Comparison of ENCODE assay signal across 1 cellular context in the genomic region with DNA sequence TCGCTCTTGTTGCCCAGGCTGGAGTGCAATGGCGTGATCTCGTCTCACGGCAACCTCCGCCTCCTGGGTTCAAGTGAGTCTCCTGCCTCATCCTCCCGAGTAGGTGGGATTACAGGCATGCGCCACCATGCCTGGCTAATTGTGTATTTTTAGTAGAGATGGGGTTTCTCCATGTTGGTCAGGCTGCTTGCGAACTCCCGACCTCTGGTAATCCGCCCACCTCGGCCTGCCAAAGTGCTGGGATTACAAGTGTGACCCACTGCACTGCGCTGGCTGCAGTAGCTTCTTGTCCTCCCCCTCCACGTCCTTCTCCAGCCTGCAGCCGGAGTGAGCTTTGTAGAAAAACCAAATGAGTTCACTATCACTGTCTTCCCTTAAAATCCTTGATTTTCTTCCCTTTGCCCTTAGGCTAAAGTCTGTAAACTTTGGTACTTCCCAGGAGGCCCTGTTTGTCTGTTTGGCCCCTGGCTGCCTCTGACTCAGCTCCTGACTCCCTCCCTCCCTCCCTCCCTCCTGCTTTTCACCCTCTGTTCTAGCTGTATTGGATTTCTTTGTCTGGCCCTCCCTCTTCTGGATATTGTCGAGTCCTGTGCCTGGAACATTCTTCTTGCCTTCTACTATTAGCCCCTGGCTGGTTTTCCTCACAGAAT.
TF ChIP-seq lines count a peak whose summit lies in the region.

No MANE protein-coding gene starts in this region.

TF ChIP-seq in HepG2, 621 proteins besides CTCF, POLR2A, EP300 and RAD21 (continued from another document and continues in another):
- TF ChIP-seq, protein P1, sequence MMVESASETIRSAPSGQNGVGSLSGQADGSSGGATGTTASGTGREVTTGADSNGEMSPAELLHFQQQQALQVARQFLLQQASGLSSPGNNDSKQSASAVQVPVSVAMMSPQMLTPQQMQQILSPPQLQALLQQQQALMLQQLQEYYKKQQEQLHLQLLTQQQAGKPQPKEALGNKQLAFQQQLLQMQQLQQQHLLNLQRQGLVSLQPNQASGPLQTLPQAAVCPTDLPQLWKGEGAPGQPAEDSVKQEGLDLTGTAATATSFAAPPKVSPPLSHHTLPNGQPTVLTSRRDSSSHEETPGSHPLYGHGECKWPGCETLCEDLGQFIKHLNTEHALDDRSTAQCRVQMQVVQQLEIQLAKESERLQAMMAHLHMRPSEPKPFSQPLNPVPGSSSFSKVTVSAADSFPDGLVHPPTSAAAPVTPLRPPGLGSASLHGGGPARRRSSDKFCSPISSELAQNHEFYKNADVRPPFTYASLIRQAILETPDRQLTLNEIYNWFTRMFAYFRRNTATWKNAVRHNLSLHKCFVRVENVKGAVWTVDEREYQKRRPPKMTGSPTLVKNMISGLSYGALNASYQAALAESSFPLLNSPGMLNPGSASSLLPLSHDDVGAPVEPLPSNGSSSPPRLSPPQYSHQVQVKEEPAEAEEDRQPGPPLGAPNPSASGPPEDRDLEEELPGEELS (CRISPR knock-in tag; IDR thresholded peaks at IDR 0.05), result peak; percentile 85
- TF ChIP-seq SP4 (CRISPR knock-in tag; IDR thresholded peaks at IDR 0.05) (peak; percentile 68), SRY (CRISPR knock-in tag; IDR thresholded peaks at IDR 0.05) (0 out of 2 replicates have a peak, but pooled peaks have one; percentile 62), SNRNP70 (IDR thresholded peaks at IDR 0.05; ENCODE audit: low read depth, low read length) (no peak), ZNF205 (CRISPR knock-in tag; IDR thresholded peaks at IDR 0.05) (peak; percentile 44; the same call in 1 of the 2 replicates), GLI4 (CRISPR knock-in tag; IDR thresholded peaks at IDR 0.05; ENCODE audit: borderline replicate concordance) (no peak), KDM5B (CRISPR knock-in tag; IDR thresholded peaks at IDR 0.05; ENCODE audit: borderline replicate concordance) (peak; percentile 50; the same call in 1 of the 2 replicates), ZNF496 (CRISPR knock-in tag; IDR thresholded peaks at IDR 0.05; ENCODE audit: insufficient replicate concordance) (no peak), ELF3 (CRISPR knock-in tag; IDR thresholded peaks at IDR 0.05) (peak; percentile 92), RNF2 (conservative IDR thresholded peaks at IDR 0.05; ENCODE audit: low read depth) (no peak), TOE1 (CRISPR knock-in tag; IDR thresholded peaks at IDR 0.05) (peak; percentile 89; the same call in 1 of the 2 replicates), TGIF2 (CRISPR knock-in tag; IDR thresholded peaks at IDR 0.05) (0 out of 2 replicates have a peak, but pooled peaks have one; percentile 28), ZNF841 (CRISPR knock-in tag; IDR thresholded peaks at IDR 0.05; ENCODE audit: borderline replicate concordance) (no peak), ZFP41 (CRISPR knock-in tag; IDR thresholded peaks at IDR 0.05; ENCODE audit: borderline replicate concordance) (no peak), ZNF3 (CRISPR knock-in tag; IDR thresholded peaks at IDR 0.05) (0 out of 2 replicates have a peak, but pooled peaks have one; percentile 23), ZSCAN9 (CRISPR knock-in tag; IDR thresholded peaks at IDR 0.05; ENCODE audit: borderline replicate concordance) (peak; percentile 85; the same call in 1 of the 2 replicates), ZMYM3 (CRISPR knock-in tag; IDR thresholded peaks at IDR 0.05) (peak; percentile 93; the same call in 1 of the 2 replicates), MLLT10 (CRISPR knock-in tag; IDR thresholded peaks at IDR 0.05) (no peak), TCF7L2 (IDR thresholded peaks at IDR 0.05; ENCODE audit: low read depth, low read length) (no peak), ZNF672 (CRISPR knock-in tag; IDR thresholded peaks at IDR 0.05) (no peak), DR1 (CRISPR knock-in tag; IDR thresholded peaks at IDR 0.05) (no peak), FOSL2 (CRISPR knock-in tag; IDR thresholded peaks at IDR 0.05) (peak; percentile 97), MTA1 (CRISPR knock-in tag; IDR thresholded peaks at IDR 0.05; ENCODE audit: borderline replicate concordance) (peak; percentile 74; the same call in 1 of the 2 replicates), KLF9 (CRISPR knock-in tag; IDR thresholded peaks at IDR 0.05; ENCODE audit: low read depth) (no peak), RXRB (CRISPR knock-in tag; IDR thresholded peaks at IDR 0.05; ENCODE audit: borderline replicate concordance) (peak; percentile 90), ZNF382 (CRISPR knock-in tag; IDR thresholded peaks at IDR 0.05; ENCODE audit: borderline replicate concordance) (no peak), ZNF432 (CRISPR knock-in tag; IDR thresholded peaks at IDR 0.05; ENCODE audit: borderline replicate concordance) (no peak), ZNF124 (CRISPR knock-in tag; IDR thresholded peaks at IDR 0.05) (0 out of 2 replicates have a peak, but pooled peaks have one; percentile 13), ELF1 (CRISPR knock-in tag; IDR thresholded peaks at IDR 0.05) (no peak), KLF15 (CRISPR knock-in tag; IDR thresholded peaks at IDR 0.05; ENCODE audit: borderline replicate concordance) (no peak), NBN (conservative IDR thresholded peaks at IDR 0.05) (no peak)
- TF ChIP-seq, protein P2, sequence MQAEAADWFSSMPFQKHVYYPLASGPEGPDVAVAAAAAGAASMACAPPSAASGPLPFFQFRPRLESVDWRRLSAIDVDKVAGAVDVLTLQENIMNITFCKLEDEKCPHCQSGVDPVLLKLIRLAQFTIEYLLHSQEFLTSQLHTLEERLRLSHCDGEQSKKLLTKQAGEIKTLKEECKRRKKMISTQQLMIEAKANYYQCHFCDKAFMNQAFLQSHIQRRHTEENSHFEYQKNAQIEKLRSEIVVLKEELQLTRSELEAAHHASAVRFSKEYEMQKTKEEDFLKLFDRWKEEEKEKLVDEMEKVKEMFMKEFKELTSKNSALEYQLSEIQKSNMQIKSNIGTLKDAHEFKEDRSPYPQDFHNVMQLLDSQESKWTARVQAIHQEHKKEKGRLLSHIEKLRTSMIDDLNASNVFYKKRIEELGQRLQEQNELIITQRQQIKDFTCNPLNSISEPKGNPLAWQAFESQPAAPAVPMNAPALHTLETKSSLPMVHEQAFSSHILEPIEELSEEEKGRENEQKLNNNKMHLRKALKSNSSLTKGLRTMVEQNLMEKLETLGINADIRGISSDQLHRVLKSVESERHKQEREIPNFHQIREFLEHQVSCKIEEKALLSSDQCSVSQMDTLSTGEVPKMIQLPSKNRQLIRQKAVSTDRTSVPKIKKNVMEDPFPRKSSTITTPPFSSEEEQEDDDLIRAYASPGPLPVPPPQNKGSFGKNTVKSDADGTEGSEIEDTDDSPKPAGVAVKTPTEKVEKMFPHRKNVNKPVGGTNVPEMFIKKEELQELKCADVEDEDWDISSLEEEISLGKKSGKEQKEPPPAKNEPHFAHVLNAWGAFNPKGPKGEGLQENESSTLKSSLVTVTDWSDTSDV (CRISPR knock-in tag; IDR thresholded peaks at IDR 0.05), result no peak
- TF ChIP-seq, protein P3, sequence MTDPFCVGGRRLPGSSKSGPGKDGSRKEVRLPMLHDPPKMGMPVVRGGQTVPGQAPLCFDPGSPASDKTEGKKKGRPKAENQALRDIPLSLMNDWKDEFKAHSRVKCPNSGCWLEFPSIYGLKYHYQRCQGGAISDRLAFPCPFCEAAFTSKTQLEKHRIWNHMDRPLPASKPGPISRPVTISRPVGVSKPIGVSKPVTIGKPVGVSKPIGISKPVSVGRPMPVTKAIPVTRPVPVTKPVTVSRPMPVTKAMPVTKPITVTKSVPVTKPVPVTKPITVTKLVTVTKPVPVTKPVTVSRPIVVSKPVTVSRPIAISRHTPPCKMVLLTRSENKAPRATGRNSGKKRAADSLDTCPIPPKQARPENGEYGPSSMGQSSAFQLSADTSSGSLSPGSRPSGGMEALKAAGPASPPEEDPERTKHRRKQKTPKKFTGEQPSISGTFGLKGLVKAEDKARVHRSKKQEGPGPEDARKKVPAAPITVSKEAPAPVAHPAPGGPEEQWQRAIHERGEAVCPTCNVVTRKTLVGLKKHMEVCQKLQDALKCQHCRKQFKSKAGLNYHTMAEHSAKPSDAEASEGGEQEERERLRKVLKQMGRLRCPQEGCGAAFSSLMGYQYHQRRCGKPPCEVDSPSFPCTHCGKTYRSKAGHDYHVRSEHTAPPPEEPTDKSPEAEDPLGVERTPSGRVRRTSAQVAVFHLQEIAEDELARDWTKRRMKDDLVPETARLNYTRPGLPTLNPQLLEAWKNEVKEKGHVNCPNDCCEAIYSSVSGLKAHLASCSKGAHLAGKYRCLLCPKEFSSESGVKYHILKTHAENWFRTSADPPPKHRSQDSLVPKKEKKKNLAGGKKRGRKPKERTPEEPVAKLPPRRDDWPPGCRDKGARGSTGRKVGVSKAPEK (CRISPR knock-in tag; IDR thresholded peaks at IDR 0.05; ENCODE audit: borderline replicate concordance), result peak; percentile 65; the same call in 1 of the 2 replicates
- TF ChIP-seq, protein P4, sequence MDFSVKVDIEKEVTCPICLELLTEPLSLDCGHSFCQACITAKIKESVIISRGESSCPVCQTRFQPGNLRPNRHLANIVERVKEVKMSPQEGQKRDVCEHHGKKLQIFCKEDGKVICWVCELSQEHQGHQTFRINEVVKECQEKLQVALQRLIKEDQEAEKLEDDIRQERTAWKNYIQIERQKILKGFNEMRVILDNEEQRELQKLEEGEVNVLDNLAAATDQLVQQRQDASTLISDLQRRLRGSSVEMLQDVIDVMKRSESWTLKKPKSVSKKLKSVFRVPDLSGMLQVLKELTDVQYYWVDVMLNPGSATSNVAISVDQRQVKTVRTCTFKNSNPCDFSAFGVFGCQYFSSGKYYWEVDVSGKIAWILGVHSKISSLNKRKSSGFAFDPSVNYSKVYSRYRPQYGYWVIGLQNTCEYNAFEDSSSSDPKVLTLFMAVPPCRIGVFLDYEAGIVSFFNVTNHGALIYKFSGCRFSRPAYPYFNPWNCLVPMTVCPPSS (IDR thresholded peaks at IDR 0.05), result no peak
- TF ChIP-seq, protein P5, sequence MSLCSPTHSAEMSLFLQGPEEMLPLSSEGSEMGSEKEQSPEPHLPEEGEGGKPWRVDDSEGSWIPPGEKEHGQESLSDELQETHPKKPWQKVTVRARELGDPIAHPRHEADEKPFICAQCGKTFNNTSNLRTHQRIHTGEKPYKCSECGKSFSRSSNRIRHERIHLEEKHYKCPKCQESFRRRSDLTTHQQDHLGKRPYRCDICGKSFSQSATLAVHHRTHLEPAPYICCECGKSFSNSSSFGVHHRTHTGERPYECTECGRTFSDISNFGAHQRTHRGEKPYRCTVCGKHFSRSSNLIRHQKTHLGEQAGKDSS (CRISPR knock-in tag; IDR thresholded peaks at IDR 0.05; ENCODE audit: borderline replicate concordance, low read depth), result no peak
- TF ChIP-seq, protein P6, sequence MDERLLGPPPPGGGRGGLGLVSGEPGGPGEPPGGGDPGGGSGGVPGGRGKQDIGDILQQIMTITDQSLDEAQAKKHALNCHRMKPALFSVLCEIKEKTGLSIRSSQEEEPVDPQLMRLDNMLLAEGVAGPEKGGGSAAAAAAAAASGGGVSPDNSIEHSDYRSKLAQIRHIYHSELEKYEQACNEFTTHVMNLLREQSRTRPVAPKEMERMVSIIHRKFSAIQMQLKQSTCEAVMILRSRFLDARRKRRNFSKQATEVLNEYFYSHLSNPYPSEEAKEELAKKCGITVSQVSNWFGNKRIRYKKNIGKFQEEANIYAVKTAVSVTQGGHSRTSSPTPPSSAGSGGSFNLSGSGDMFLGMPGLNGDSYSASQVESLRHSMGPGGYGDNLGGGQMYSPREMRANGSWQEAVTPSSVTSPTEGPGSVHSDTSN (CRISPR knock-in tag; IDR thresholded peaks at IDR 0.05), result no peak
- TF ChIP-seq, protein P7, sequence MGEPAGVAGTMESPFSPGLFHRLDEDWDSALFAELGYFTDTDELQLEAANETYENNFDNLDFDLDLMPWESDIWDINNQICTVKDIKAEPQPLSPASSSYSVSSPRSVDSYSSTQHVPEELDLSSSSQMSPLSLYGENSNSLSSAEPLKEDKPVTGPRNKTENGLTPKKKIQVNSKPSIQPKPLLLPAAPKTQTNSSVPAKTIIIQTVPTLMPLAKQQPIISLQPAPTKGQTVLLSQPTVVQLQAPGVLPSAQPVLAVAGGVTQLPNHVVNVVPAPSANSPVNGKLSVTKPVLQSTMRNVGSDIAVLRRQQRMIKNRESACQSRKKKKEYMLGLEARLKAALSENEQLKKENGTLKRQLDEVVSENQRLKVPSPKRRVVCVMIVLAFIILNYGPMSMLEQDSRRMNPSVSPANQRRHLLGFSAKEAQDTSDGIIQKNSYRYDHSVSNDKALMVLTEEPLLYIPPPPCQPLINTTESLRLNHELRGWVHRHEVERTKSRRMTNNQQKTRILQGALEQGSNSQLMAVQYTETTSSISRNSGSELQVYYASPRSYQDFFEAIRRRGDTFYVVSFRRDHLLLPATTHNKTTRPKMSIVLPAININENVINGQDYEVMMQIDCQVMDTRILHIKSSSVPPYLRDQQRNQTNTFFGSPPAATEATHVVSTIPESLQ (CRISPR knock-in tag; conservative IDR thresholded peaks at IDR 0.05), result peak; percentile 88; the same call in 1 of the 2 replicates
- TF ChIP-seq, protein P8, sequence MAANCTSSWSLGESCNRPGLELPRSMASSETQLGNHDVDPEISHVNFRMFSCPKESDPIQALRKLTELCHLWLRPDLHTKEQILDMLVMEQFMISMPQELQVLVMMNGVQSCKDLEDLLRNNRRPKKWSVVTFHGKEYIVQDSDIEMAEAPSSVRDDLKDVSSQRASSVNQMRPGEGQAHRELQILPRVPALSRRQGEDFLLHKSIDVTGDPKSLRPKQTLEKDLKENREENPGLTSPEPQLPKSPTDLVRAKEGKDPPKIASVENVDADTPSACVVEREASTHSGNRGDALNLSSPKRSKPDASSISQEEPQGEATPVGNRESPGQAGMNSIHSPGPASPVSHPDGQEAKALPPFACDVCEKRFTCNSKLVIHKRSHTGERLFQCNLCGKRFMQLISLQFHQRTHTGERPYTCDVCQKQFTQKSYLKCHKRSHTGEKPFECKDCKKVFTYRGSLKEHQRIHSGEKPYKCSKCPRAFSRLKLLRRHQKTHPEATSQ (CRISPR knock-in tag; IDR thresholded peaks at IDR 0.05; ENCODE audit: borderline replicate concordance), result no peak; the same call in 1 of the 2 replicates
- TF ChIP-seq, protein P9, sequence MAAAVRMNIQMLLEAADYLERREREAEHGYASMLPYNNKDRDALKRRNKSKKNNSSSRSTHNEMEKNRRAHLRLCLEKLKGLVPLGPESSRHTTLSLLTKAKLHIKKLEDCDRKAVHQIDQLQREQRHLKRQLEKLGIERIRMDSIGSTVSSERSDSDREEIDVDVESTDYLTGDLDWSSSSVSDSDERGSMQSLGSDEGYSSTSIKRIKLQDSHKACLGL (CRISPR knock-in tag; IDR thresholded peaks at IDR 0.05), result no peak
- TF ChIP-seq, protein P10, sequence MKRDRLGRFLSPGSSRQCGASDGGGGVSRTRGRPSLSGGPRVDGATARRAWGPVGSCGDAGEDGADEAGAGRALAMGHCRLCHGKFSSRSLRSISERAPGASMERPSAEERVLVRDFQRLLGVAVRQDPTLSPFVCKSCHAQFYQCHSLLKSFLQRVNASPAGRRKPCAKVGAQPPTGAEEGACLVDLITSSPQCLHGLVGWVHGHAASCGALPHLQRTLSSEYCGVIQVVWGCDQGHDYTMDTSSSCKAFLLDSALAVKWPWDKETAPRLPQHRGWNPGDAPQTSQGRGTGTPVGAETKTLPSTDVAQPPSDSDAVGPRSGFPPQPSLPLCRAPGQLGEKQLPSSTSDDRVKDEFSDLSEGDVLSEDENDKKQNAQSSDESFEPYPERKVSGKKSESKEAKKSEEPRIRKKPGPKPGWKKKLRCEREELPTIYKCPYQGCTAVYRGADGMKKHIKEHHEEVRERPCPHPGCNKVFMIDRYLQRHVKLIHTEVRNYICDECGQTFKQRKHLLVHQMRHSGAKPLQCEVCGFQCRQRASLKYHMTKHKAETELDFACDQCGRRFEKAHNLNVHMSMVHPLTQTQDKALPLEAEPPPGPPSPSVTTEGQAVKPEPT (CRISPR knock-in tag; IDR thresholded peaks at IDR 0.05; ENCODE audit: low read depth), result no peak; the same call in 1 of the 2 replicates
- TF ChIP-seq, protein P11, sequence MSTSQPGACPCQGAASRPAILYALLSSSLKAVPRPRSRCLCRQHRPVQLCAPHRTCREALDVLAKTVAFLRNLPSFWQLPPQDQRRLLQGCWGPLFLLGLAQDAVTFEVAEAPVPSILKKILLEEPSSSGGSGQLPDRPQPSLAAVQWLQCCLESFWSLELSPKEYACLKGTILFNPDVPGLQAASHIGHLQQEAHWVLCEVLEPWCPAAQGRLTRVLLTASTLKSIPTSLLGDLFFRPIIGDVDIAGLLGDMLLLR (CRISPR knock-in tag; IDR thresholded peaks at IDR 0.05), result 0 out of 2 replicates have a peak, but pooled peaks have one; percentile 38
